ENCODE assay signal across 22 cellular contexts in genomic region chr1:78871249-78871648, GRCh38.
"Had no signal": no experiment of that assay in that cellular context is flagged by ENCODE, and none has a peak within 500 bp of the region (broad histone marks: within the 10 kb centered on the region; RNA-seq: fewer than 3 reads in every experiment).

No MANE protein-coding gene starts in this region.

- H3K27ac Mint-ChIP-seq: memory B cell, natural killer cell had no signal

- H3K9me3 Mint-ChIP-seq: stimulated activated naive CD8-positive, alpha-beta T cell treated with anti-CD3 and anti-CD28 coated beads, Interleukin-15, amount 100 ng/mL, for 72 hours had no signal

- H3K9me3 ChIP-seq: ovary, psoas muscle, suprapubic skin, transverse colon, upper lobe of right lung, uterus had no signal

- DNase-seq: dorsolateral prefrontal cortex; effector CD4-positive, alpha-beta T cell; hypothalamus; kidney; natural killer cell; occipital lobe; ovary; posterior cingulate gyrus; psoas muscle; right cardiac atrium; spleen; stimulated activated CD4-positive, alpha-beta T cell treated with anti-CD3 and anti-CD28 coated beads, Interleukin-4, amount 100 ng/mL, for 4 hours; stimulated activated naive CD4-positive, alpha-beta T cell; stimulated activated naive CD8-positive, alpha-beta T cell treated with anti-CD3 and anti-CD28 coated beads, Interleukin-15, amount 100 ng/mL, for 72 hours; transverse colon; upper lobe of right lung; uterus had no signal

- H3K36me3 ChIP-seq: ovary, spleen, suprapubic skin, transverse colon, upper lobe of right lung, uterus had no signal

- H3K4me1 ChIP-seq: psoas muscle, spleen, suprapubic skin, transverse colon, upper lobe of right lung, uterus had no signal

- H3K27me3 ChIP-seq: dorsolateral prefrontal cortex, ovary, spleen, suprapubic skin, transverse colon, upper lobe of right lung, uterus had no signal

- H3K27me3 Mint-ChIP-seq: memory B cell; stimulated activated naive CD8-positive, alpha-beta T cell treated with anti-CD3 and anti-CD28 coated beads, Interleukin-15, amount 100 ng/mL, for 72 hours had no signal

- H3K36me3 Mint-ChIP-seq: memory B cell, natural killer cell had no signal

- H3K4me3 ChIP-seq: dorsolateral prefrontal cortex, lung, ovary, psoas muscle, skin epidermis, spleen, suprapubic skin, transverse colon, upper lobe of right lung, uterus had no signal

- H3K4me1 Mint-ChIP-seq: memory B cell; natural killer cell; stimulated activated naive CD8-positive, alpha-beta T cell treated with anti-CD3 and anti-CD28 coated beads, Interleukin-15, amount 100 ng/mL, for 72 hours had no signal

- H3K4me3 Mint-ChIP-seq: memory B cell; natural killer cell; stimulated activated naive CD8-positive, alpha-beta T cell treated with anti-CD3 and anti-CD28 coated beads, Interleukin-15, amount 100 ng/mL, for 72 hours had no signal

- ATAC-seq: left lobe of liver; natural killer cell; psoas muscle; right cardiac atrium; stimulated activated naive CD8-positive, alpha-beta T cell treated with anti-CD3 and anti-CD28 coated beads, Interleukin-15, amount 100 ng/mL, for 72 hours; upper lobe of right lung had no signal
